In genomic region chr6:33610779-33611421, GRCh38 we compare ENCODE assay signal across 1 cellular context.
A peak's percentile ranks its signal among the peaks of the same experiment; 100 is the strongest.
TF ChIP-seq lines count a peak whose summit lies in the region.

No MANE protein-coding gene starts in this region.

TF ChIP-seq in HepG2, 621 proteins besides CTCF, POLR2A, EP300 and RAD21 (continued from another document and continues in another):
- TF ChIP-seq, protein P1, sequence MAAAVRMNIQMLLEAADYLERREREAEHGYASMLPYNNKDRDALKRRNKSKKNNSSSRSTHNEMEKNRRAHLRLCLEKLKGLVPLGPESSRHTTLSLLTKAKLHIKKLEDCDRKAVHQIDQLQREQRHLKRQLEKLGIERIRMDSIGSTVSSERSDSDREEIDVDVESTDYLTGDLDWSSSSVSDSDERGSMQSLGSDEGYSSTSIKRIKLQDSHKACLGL (CRISPR knock-in tag; IDR thresholded peaks at IDR 0.05) = peak; percentile 46; the same call in 1 of the 2 replicates
- TF ChIP-seq SALL1 (CRISPR knock-in tag; IDR thresholded peaks at IDR 0.05) = no peak
- no peak for TF ChIP-seq NPAS2 (CRISPR knock-in tag; IDR thresholded peaks at IDR 0.05; ENCODE audit: borderline replicate concordance)
- TF ChIP-seq RFX5 (IDR thresholded peaks at IDR 0.05; ENCODE audit: low read depth, low read length) = no peak
- 0 out of 2 replicates have a peak, but pooled peaks have one; percentile 21 for TF ChIP-seq THAP11 (CRISPR knock-in tag; IDR thresholded peaks at IDR 0.05)
- TF ChIP-seq ZBTB7B (CRISPR knock-in tag; IDR thresholded peaks at IDR 0.05) = peak; percentile 62; the same call in 1 of the 2 replicates
- no peak for TF ChIP-seq SRF (IDR thresholded peaks at IDR 0.05; ENCODE audit: low read depth, low read length)
- no peak for TF ChIP-seq ZNF557 (CRISPR knock-in tag; IDR thresholded peaks at IDR 0.05)
- peak; percentile 58 for TF ChIP-seq RXRA (CRISPR knock-in tag; IDR thresholded peaks at IDR 0.05)
- TF ChIP-seq, protein P2, sequence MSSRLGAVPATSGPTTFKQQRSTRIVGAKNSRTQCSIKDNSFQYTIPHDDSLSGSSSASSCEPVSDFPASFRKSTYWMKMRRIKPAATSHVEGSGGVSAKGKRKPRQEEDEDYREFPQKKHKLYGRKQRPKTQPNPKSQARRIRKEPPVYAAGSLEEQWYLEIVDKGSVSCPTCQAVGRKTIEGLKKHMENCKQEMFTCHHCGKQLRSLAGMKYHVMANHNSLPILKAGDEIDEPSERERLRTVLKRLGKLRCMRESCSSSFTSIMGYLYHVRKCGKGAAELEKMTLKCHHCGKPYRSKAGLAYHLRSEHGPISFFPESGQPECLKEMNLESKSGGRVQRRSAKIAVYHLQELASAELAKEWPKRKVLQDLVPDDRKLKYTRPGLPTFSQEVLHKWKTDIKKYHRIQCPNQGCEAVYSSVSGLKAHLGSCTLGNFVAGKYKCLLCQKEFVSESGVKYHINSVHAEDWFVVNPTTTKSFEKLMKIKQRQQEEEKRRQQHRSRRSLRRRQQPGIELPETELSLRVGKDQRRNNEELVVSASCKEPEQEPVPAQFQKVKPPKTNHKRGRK (CRISPR knock-in tag; IDR thresholded peaks at IDR 0.05) = no peak
- no peak for TF ChIP-seq ARNT2 (CRISPR knock-in tag; IDR thresholded peaks at IDR 0.05; ENCODE audit: low read depth)
- TF ChIP-seq, protein P3, sequence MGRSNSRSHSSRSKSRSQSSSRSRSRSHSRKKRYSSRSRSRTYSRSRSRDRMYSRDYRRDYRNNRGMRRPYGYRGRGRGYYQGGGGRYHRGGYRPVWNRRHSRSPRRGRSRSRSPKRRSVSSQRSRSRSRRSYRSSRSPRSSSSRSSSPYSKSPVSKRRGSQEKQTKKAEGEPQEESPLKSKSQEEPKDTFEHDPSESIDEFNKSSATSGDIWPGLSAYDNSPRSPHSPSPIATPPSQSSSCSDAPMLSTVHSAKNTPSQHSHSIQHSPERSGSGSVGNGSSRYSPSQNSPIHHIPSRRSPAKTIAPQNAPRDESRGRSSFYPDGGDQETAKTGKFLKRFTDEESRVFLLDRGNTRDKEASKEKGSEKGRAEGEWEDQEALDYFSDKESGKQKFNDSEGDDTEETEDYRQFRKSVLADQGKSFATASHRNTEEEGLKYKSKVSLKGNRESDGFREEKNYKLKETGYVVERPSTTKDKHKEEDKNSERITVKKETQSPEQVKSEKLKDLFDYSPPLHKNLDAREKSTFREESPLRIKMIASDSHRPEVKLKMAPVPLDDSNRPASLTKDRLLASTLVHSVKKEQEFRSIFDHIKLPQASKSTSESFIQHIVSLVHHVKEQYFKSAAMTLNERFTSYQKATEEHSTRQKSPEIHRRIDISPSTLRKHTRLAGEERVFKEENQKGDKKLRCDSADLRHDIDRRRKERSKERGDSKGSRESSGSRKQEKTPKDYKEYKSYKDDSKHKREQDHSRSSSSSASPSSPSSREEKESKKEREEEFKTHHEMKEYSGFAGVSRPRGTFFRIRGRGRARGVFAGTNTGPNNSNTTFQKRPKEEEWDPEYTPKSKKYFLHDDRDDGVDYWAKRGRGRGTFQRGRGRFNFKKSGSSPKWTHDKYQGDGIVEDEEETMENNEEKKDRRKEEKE (IDR thresholded peaks at IDR 0.05) = no peak
- TF ChIP-seq KDM6A (CRISPR knock-in tag; IDR thresholded peaks at IDR 0.05; ENCODE audit: low read depth) = no peak
- TF ChIP-seq SOX6 (IDR thresholded peaks at IDR 0.05) = no peak
- TF ChIP-seq SOX6 (CRISPR knock-in tag; IDR thresholded peaks at IDR 0.05) = peak; percentile 51
- TF ChIP-seq, protein P4, sequence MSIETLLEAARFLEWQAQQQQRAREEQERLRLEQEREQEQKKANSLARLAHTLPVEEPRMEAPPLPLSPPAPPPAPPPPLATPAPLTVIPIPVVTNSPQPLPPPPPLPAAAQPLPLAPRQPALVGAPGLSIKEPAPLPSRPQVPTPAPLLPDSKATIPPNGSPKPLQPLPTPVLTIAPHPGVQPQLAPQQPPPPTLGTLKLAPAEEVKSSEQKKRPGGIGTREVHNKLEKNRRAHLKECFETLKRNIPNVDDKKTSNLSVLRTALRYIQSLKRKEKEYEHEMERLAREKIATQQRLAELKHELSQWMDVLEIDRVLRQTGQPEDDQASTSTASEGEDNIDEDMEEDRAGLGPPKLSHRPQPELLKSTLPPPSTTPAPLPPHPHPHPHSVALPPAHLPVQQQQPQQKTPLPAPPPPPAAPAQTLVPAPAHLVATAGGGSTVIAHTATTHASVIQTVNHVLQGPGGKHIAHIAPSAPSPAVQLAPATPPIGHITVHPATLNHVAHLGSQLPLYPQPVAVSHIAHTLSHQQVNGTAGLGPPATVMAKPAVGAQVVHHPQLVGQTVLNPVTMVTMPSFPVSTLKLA (IDR thresholded peaks at IDR 0.05) = no peak
- TF ChIP-seq, protein P5, sequence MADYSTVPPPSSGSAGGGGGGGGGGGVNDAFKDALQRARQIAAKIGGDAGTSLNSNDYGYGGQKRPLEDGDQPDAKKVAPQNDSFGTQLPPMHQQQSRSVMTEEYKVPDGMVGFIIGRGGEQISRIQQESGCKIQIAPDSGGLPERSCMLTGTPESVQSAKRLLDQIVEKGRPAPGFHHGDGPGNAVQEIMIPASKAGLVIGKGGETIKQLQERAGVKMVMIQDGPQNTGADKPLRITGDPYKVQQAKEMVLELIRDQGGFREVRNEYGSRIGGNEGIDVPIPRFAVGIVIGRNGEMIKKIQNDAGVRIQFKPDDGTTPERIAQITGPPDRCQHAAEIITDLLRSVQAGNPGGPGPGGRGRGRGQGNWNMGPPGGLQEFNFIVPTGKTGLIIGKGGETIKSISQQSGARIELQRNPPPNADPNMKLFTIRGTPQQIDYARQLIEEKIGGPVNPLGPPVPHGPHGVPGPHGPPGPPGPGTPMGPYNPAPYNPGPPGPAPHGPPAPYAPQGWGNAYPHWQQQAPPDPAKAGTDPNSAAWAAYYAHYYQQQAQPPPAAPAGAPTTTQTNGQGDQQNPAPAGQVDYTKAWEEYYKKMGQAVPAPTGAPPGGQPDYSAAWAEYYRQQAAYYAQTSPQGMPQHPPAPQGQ (CRISPR knock-in tag; IDR thresholded peaks at IDR 0.05; ENCODE audit: borderline replicate concordance) = no peak
- TF ChIP-seq MIER2 (CRISPR knock-in tag; IDR thresholded peaks at IDR 0.05) = peak; percentile 29; the same call in 1 of the 2 replicates
- no peak for TF ChIP-seq SMC3 (IDR thresholded peaks at IDR 0.05; ENCODE audit: low read length)
- TF ChIP-seq, protein P6, sequence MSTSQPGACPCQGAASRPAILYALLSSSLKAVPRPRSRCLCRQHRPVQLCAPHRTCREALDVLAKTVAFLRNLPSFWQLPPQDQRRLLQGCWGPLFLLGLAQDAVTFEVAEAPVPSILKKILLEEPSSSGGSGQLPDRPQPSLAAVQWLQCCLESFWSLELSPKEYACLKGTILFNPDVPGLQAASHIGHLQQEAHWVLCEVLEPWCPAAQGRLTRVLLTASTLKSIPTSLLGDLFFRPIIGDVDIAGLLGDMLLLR (CRISPR knock-in tag; IDR thresholded peaks at IDR 0.05) = peak; percentile 54
- TF ChIP-seq ZNF761 (CRISPR knock-in tag; conservative IDR thresholded peaks at IDR 0.05) = no peak
- TF ChIP-seq NFE2 (CRISPR knock-in tag; IDR thresholded peaks at IDR 0.05) = no peak
- TF ChIP-seq ZNF230 (CRISPR knock-in tag; IDR thresholded peaks at IDR 0.05) = no peak
- no peak for TF ChIP-seq MYNN (CRISPR knock-in tag; IDR thresholded peaks at IDR 0.05; ENCODE audit: low read depth)
- peak; percentile 28; the same call in 1 of the 2 replicates for TF ChIP-seq FOXA3 (CRISPR knock-in tag; IDR thresholded peaks at IDR 0.05)
- TF ChIP-seq ZNF598 (CRISPR knock-in tag; IDR thresholded peaks at IDR 0.05; ENCODE audit: borderline replicate concordance) = no peak
- no peak; the same call in 1 of the 2 replicates for TF ChIP-seq ZNF350 (CRISPR knock-in tag; IDR thresholded peaks at IDR 0.05; ENCODE audit: borderline replicate concordance, low read depth)
- TF ChIP-seq TAF1 (CRISPR knock-in tag; IDR thresholded peaks at IDR 0.05) = peak; percentile 45; the same call in 1 of the 2 replicates
- no peak for TF ChIP-seq SIX4 (CRISPR knock-in tag; IDR thresholded peaks at IDR 0.05)
- no peak for TF ChIP-seq TCF7 (IDR thresholded peaks at IDR 0.05; ENCODE audit: low read depth)
- peak; percentile 46 for TF ChIP-seq HNRNPLL (IDR thresholded peaks at IDR 0.05; ENCODE audit: low read depth, low read length, poor library complexity, severe bottlenecking)
- TF ChIP-seq CAMTA2 (CRISPR knock-in tag; IDR thresholded peaks at IDR 0.05; ENCODE audit: borderline replicate concordance) = 0 out of 2 replicates have a peak, but pooled peaks have one; percentile 40
- no peak for TF ChIP-seq EEA1 (CRISPR knock-in tag; IDR thresholded peaks at IDR 0.05; ENCODE audit: borderline replicate concordance)
- TF ChIP-seq, protein P7, sequence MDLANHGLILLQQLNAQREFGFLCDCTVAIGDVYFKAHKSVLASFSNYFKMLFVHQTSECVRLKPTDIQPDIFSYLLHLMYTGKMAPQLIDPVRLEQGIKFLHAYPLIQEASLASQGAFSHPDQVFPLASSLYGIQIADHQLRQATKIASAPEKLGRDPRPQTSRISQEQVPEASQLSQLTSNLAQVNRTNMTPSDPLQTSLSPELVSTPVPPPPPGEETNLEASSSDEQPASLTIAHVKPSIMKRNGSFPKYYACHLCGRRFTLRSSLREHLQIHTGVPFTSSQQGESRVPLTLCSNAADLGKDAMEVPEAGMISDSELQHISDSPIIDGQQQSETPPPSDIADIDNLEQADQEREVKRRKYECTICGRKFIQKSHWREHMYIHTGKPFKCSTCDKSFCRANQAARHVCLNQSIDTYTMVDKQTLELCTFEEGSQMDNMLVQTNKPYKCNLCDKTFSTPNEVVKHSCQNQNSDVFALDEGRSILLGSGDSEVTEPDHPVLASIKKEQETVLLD (CRISPR knock-in tag; IDR thresholded peaks at IDR 0.05; ENCODE audit: low read depth) = no peak
- TF ChIP-seq XRCC5 (optimal IDR thresholded peaks at IDR 0.05; ENCODE audit: low read length) = peak; percentile 63
- TF ChIP-seq ZSCAN29 (CRISPR knock-in tag; conservative IDR thresholded peaks at IDR 0.05) = no peak
- no peak for TF ChIP-seq XBP1 (CRISPR knock-in tag; IDR thresholded peaks at IDR 0.05)
- TF ChIP-seq ZNF83 (CRISPR knock-in tag; IDR thresholded peaks at IDR 0.05; ENCODE audit: borderline replicate concordance) = no peak
- peak; percentile 77; the same call in 1 of the 2 replicates for TF ChIP-seq TFAP4 (IDR thresholded peaks at IDR 0.05; ENCODE audit: borderline replicate concordance, low read depth)
- TF ChIP-seq ZNF274 (CRISPR knock-in tag; IDR thresholded peaks at IDR 0.05) = peak; percentile 62; the same call in 1 of the 2 replicates
- TF ChIP-seq ARID3A (IDR thresholded peaks at IDR 0.05; ENCODE audit: low read depth, low read length) = no peak
- TF ChIP-seq SP2 (CRISPR knock-in tag; IDR thresholded peaks at IDR 0.05) = no peak
- no peak for TF ChIP-seq KAT7 (CRISPR knock-in tag; IDR thresholded peaks at IDR 0.05; ENCODE audit: borderline replicate concordance)
- TF ChIP-seq ZNF747 (CRISPR knock-in tag; IDR thresholded peaks at IDR 0.05; ENCODE audit: borderline replicate concordance) = no peak
- TF ChIP-seq ZNF17 (CRISPR knock-in tag; IDR thresholded peaks at IDR 0.05) = no peak
- TF ChIP-seq ZNF121 (CRISPR knock-in tag; IDR thresholded peaks at IDR 0.05) = peak; percentile 37; the same call in 1 of the 2 replicates
- no peak for TF ChIP-seq ZFP62 (CRISPR knock-in tag; IDR thresholded peaks at IDR 0.05)
- TF ChIP-seq, protein P8, sequence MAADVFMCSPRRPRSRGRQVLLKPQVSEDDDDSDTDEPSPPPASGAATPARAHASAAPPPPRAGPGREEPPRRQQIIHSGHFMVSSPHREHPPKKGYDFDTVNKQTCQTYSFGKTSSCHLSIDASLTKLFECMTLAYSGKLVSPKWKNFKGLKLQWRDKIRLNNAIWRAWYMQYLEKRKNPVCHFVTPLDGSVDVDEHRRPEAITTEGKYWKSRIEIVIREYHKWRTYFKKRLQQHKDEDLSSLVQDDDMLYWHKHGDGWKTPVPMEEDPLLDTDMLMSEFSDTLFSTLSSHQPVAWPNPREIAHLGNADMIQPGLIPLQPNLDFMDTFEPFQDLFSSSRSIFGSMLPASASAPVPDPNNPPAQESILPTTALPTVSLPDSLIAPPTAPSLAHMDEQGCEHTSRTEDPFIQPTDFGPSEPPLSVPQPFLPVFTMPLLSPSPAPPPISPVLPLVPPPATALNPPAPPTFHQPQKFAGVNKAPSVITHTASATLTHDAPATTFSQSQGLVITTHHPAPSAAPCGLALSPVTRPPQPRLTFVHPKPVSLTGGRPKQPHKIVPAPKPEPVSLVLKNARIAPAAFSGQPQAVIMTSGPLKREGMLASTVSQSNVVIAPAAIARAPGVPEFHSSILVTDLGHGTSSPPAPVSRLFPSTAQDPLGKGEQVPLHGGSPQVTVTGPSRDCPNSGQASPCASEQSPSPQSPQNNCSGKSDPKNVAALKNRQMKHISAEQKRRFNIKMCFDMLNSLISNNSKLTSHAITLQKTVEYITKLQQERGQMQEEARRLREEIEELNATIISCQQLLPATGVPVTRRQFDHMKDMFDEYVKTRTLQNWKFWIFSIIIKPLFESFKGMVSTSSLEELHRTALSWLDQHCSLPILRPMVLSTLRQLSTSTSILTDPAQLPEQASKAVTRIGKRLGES (CRISPR knock-in tag; IDR thresholded peaks at IDR 0.05; ENCODE audit: borderline replicate concordance) = no peak
- TF ChIP-seq ZNF768 (CRISPR knock-in tag; IDR thresholded peaks at IDR 0.05) = peak; percentile 54
- TF ChIP-seq ZNF644 (CRISPR knock-in tag; IDR thresholded peaks at IDR 0.05; ENCODE audit: low read depth) = no peak
- TF ChIP-seq, protein P9, sequence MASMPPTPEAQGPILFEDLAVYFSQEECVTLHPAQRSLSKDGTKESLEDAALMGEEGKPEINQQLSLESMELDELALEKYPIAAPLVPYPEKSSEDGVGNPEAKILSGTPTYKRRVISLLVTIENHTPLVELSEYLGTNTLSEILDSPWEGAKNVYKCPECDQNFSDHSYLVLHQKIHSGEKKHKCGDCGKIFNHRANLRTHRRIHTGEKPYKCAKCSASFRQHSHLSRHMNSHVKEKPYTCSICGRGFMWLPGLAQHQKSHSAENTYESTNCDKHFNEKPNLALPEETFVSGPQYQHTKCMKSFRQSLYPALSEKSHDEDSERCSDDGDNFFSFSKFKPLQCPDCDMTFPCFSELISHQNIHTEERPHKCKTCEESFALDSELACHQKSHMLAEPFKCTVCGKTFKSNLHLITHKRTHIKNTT (CRISPR knock-in tag; IDR thresholded peaks at IDR 0.05) = no peak
